In the genomic region with DNA sequence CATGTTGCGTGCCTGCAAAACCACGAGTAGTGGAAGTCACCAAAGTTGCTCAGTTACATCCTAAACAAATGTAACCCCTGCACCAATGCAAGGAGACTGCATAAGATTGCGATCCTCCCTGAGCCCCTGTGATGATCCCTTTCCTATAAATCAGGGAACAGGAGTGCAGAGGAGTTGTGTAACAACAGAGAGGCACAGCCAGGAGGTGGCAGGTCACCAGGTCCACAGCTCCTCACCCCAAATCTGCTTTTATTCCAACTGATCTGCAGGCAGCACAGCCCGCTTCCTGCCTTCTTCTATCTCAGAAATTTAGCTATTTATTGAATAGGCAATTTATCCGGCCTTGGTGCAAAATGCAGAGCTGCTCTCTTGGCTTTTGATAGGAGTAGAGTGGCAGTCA, we compare ENCODE assay signal across 17 cellular contexts. TPM values are rescaled to one million over a fixed set of nuclear protein-coding genes. Genes with fewer than 3 reads are reported as not detected.
DNase-seq lines count a peak whose midpoint lies in the region; ATAC-seq and TF ChIP-seq lines count a peak whose summit lies in the region.
"Had no signal": no experiment of that assay in that cellular context is flagged by ENCODE, and none has a peak within 500 bp of the region (broad histone marks: within the 10 kb centered on the region; RNA-seq: fewer than 3 reads in every experiment).

No MANE protein-coding gene starts in this region.

- H2AFZ ChIP-seq in GM23338 (peak overlapping the region; percentile 59; the same call in 1 of the 2 replicates), neuronal stem cell (ENCODE audit: low read length) (no peak overlapping the region)

- DNase-seq in GM23338 (ENCODE audit: low spot score): no peak
- DNase-seq in left lobe of liver (ENCODE audit: low spot score): no peak
- no peak for DNase-seq in neuronal stem cell (ENCODE audit: low spot score)
- DNase-seq in GM19238 (ENCODE audit: insufficient read length, low spot score): no peak
- DNase-seq: AML-193; Caco-2; Calu3; CD4-positive, alpha-beta T cell; CD8-positive, alpha-beta T cell; DMS79 treated with DMSO at 0.1 percent for 48 hours; GF-D8 had no signal

- H3K9me3 ChIP-seq in neuronal stem cell (replicated peaks in 1 of 2; ENCODE audit: control insufficient read depth in 2 of 2, insufficient read depth in 1 of 2, low read depth in 1 of 2, low read length in 2 of 2): peaks cover 0 to 4% of the 10 kb centered on the region in 2 donors
- H3K9me3 ChIP-seq: Caco-2 had no signal

- no peak overlapping the region for H2BK15ac ChIP-seq in neuronal stem cell (ENCODE audit: low read length)

- no peaks in the 10 kb centered on the region for H4K20me1 ChIP-seq in GM23338 (replicated peaks; ENCODE audit: insufficient read depth)
- H4K20me1 ChIP-seq: BLaER1 treated with 17β-estradiol and CSF1 and Interleukin-3, amounts not matched to agents 10 nM and 100 nM had no signal

- H3K9ac ChIP-seq in neuronal stem cell (ENCODE audit: low read depth, low read length, poor library complexity): no peak overlapping the region
- H3K9ac ChIP-seq: BLaER1 treated with 17β-estradiol and CSF1 and Interleukin-3, amounts not matched to agents 10 nM and 100 nM had no signal

- H3K27me3 ChIP-seq in GM23338 (ENCODE audit: insufficient read depth): no peaks in the 10 kb centered on the region
- H3K27me3 ChIP-seq in neuronal stem cell (ENCODE audit: control insufficient read depth in 3 of 3, insufficient read depth in 3 of 3, low read depth in 1 of 3, low read length in 3 of 3): no peaks in the 10 kb centered on the region
- H3K27me3 ChIP-seq: BLaER1 treated with 17β-estradiol and CSF1 and Interleukin-3, amounts not matched to agents 10 nM and 100 nM had no signal

- H3F3A ChIP-seq in GM23338 (replicated peaks; ENCODE audit: low read depth): no peaks in the 10 kb centered on the region

- no peaks in the 10 kb centered on the region for H3K79me1 ChIP-seq in neuronal stem cell (ENCODE audit: low read depth, low read length)

- H3K4me2 ChIP-seq in GM23338 (no peak overlapping the region), neuronal stem cell (ENCODE audit: insufficient read depth, low read length, poor library complexity, severe bottlenecking) (no peak overlapping the region)
- H3K4me2 ChIP-seq: A549; BLaER1 treated with 17β-estradiol and CSF1 and Interleukin-3, amounts not matched to agents 10 nM and 100 nM had no signal

- no peak overlapping the region for H2AK5ac ChIP-seq in neuronal stem cell (ENCODE audit: low read depth, low read length)

- H3K36me3 ChIP-seq in GM23338 (ENCODE audit: insufficient read depth) (no peaks in the 10 kb centered on the region), neuronal stem cell (replicated peaks in 1 of 2; ENCODE audit: control insufficient read depth in 2 of 2, insufficient read depth in 2 of 2, low read length in 2 of 2) (no peaks in the 10 kb centered on the region)
- H3K36me3 ChIP-seq: BLaER1 treated with 17β-estradiol and CSF1 and Interleukin-3, amounts not matched to agents 10 nM and 100 nM had no signal

- H3K27me3 Mint-ChIP-seq in GM23338 (ENCODE audit: insufficient read depth, low read depth, poor library complexity): no peaks in the 10 kb centered on the region
- H3K27me3 Mint-ChIP-seq: B cell; CD4-positive, alpha-beta T cell had no signal

- H3K27ac ChIP-seq in GM23338 (ENCODE audit: low read depth) (no peak overlapping the region), neuronal stem cell (replicated peaks; ENCODE audit: low read length) (no peak overlapping the region)
- H3K27ac ChIP-seq: 22Rv1; A549; BLaER1 treated with 17β-estradiol and CSF1 and Interleukin-3, amounts not matched to agents 10 nM and 100 nM; C4-2B had no signal

- no peaks in the 10 kb centered on the region; the same call in 2 of the 3 replicates for H3K36me3 Mint-ChIP-seq in GM23338 (ENCODE audit: low read depth)
- H3K36me3 Mint-ChIP-seq: CD8-positive, alpha-beta T cell had no signal

- H2BK12ac ChIP-seq in neuronal stem cell (ENCODE audit: low read length): no peak overlapping the region

- H3K4me3 ChIP-seq in GM23338 (no peak overlapping the region), neuronal stem cell (ENCODE audit: low read length in 2 of 2) (no peak overlapping the region)
- H3K4me3 ChIP-seq: A549; BLaER1 treated with 17β-estradiol and CSF1 and Interleukin-3, amounts not matched to agents 10 nM and 100 nM had no signal

- no peak overlapping the region for H3K4me3 Mint-ChIP-seq in GM23338
- H3K4me3 Mint-ChIP-seq: B cell; CD4-positive, alpha-beta T cell; CD8-positive, alpha-beta T cell had no signal

- H3K9me3 Mint-ChIP-seq in GM23338: peaks cover 2% of the 10 kb centered on the region; the same call in 2 of the 3 replicates

- H4K8ac ChIP-seq in neuronal stem cell (ENCODE audit: low read depth, low read length): no peak overlapping the region

- H2BK5ac ChIP-seq in neuronal stem cell (ENCODE audit: low read length): no peak overlapping the region

- ATAC-seq in GM23338: no peak
- peak; percentile 73 for ATAC-seq in left lobe of liver
- no peak for ATAC-seq in GM21619 (IDR thresholded peaks at IDR 0.05; ENCODE audit: unreplicated experiment)
- ATAC-seq: A549; CD8-positive, alpha-beta T cell had no signal

- no peaks in the 10 kb centered on the region for H3K4me1 Mint-ChIP-seq in GM23338
- H3K4me1 Mint-ChIP-seq: B cell had no signal

- no peak for TF ChIP-seq CTCF in GM23338 (conservative IDR thresholded peaks at IDR 0.05; ENCODE audit: low read depth in 2 of 2)

- peak overlapping the region; percentile 19 for H3K18ac ChIP-seq in neuronal stem cell (ENCODE audit: low read length)

- no peak overlapping the region for H3K4ac ChIP-seq in neuronal stem cell (ENCODE audit: low read length)

- no peaks in the 10 kb centered on the region for H3K4me1 ChIP-seq in GM23338 (ENCODE audit: insufficient read depth)
- no peaks in the 10 kb centered on the region for H3K4me1 ChIP-seq in neuronal stem cell (ENCODE audit: control insufficient read depth in 2 of 2, insufficient read depth in 1 of 2, low read depth in 1 of 2, low read length in 2 of 2)
- H3K4me1 ChIP-seq: A549; BLaER1 treated with 17β-estradiol and CSF1 and Interleukin-3, amounts not matched to agents 10 nM and 100 nM; Caco-2 had no signal

- H2BK120ac ChIP-seq in neuronal stem cell (ENCODE audit: low read depth, low read length): no peak overlapping the region

- H3K27ac Mint-ChIP-seq in GM23338: no peak overlapping the region
- H3K27ac Mint-ChIP-seq: B cell; CD4-positive, alpha-beta T cell; CD8-positive, alpha-beta T cell had no signal

- H3K23ac ChIP-seq in neuronal stem cell (ENCODE audit: low read depth, low read length, poor library complexity): no peak overlapping the region

- peak overlapping the region; percentile 17 for H3K14ac ChIP-seq in neuronal stem cell (ENCODE audit: low read length)

- no peak overlapping the region for H4K91ac ChIP-seq in neuronal stem cell (ENCODE audit: low read depth, low read length, poor library complexity)

- no peaks in the 10 kb centered on the region for H3K79me2 ChIP-seq in GM23338 (replicated peaks; ENCODE audit: insufficient read depth)

- H3K9me2 ChIP-seq in GM23338 (ENCODE audit: insufficient read depth): no peaks in the 10 kb centered on the region; the same call in none of the 2 replicates

- no CpG with 5 or more reads among the region's 5 CpGs for WGBS in neuronal stem cell (ENCODE audit: extremely low coverage in 2 of 2, insufficient read length in 2 of 2, insufficient replicate concordance in 1 of 2), 2 donors

TF ChIP-seq in GM23338, 12 proteins besides CTCF, POLR2A, EP300 and RAD21 (continues in another document):
- TF ChIP-seq CREB1 (CRISPR knock-in tag; IDR thresholded peaks at IDR 0.05; ENCODE audit: low read depth) (no peak), POLR2AphosphoS5 (IDR thresholded peaks at IDR 0.05; ENCODE audit: low read depth) (no peak), ZNF114 (CRISPR knock-in tag; IDR thresholded peaks at IDR 0.05) (no peak), JUNB (IDR thresholded peaks at IDR 0.05; ENCODE audit: unreplicated experiment) (no peak), STAT1 (IDR thresholded peaks at IDR 0.05; ENCODE audit: unreplicated experiment) (no peak)
- TF ChIP-seq, protein P1, sequence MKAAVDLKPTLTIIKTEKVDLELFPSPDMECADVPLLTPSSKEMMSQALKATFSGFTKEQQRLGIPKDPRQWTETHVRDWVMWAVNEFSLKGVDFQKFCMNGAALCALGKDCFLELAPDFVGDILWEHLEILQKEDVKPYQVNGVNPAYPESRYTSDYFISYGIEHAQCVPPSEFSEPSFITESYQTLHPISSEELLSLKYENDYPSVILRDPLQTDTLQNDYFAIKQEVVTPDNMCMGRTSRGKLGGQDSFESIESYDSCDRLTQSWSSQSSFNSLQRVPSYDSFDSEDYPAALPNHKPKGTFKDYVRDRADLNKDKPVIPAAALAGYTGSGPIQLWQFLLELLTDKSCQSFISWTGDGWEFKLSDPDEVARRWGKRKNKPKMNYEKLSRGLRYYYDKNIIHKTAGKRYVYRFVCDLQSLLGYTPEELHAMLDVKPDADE (IDR thresholded peaks at IDR 0.05): no peak
- TF ChIP-seq, protein P2, sequence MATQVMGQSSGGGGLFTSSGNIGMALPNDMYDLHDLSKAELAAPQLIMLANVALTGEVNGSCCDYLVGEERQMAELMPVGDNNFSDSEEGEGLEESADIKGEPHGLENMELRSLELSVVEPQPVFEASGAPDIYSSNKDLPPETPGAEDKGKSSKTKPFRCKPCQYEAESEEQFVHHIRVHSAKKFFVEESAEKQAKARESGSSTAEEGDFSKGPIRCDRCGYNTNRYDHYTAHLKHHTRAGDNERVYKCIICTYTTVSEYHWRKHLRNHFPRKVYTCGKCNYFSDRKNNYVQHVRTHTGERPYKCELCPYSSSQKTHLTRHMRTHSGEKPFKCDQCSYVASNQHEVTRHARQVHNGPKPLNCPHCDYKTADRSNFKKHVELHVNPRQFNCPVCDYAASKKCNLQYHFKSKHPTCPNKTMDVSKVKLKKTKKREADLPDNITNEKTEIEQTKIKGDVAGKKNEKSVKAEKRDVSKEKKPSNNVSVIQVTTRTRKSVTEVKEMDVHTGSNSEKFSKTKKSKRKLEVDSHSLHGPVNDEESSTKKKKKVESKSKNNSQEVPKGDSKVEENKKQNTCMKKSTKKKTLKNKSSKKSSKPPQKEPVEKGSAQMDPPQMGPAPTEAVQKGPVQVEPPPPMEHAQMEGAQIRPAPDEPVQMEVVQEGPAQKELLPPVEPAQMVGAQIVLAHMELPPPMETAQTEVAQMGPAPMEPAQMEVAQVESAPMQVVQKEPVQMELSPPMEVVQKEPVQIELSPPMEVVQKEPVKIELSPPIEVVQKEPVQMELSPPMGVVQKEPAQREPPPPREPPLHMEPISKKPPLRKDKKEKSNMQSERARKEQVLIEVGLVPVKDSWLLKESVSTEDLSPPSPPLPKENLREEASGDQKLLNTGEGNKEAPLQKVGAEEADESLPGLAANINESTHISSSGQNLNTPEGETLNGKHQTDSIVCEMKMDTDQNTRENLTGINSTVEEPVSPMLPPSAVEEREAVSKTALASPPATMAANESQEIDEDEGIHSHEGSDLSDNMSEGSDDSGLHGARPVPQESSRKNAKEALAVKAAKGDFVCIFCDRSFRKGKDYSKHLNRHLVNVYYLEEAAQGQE (IDR thresholded peaks at IDR 0.05; ENCODE audit: unreplicated experiment): no peak

RNA-seq across cellular contexts. Expression of a gene that starts 36.0 kb away (rescaled TPM):
- 22.2 and 22.4 TPM in 2 replicates for total RNA-seq in GM23338 (2014; rRNA removed; shearing (Covaris generic))
- polyA plus RNA-seq in GM23338 (2016; fragmentation: Nextera tagmentation; extraction: Ambion mirVana): 9.7 and 13.9 TPM in 2 replicates
- total RNA-seq in left lobe of liver: 18.5 TPM
- polyA plus RNA-seq in neuronal stem cell (2013, experiment 1 of 2): 19.2 TPM
- polyA plus RNA-seq in neuronal stem cell (2013, experiment 2 of 2): 19.8 TPM
